In the genomic region with DNA sequence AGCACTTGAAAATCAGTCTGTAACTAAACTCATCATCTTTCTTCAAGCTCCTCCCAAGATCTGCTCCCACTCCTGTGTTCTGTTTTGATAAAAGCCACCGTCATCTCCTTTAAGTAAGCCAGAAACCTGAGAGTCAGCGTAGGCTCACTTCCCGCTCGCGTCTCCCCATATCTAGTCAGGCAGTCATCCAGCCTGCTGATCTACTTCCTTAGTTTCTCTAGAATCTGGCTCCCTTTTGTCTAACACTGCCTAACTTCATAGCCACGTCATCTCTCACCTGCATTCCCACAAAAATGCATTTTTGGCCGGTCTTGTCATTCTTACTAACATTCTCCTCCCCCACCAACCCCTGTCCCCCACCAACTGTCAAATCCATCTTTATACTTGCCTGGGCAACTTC, we compare ENCODE assay signal across 18 cellular contexts. TPM values are rescaled to one million over a fixed set of nuclear protein-coding genes. Genes with fewer than 3 reads are reported as not detected.
DNase-seq lines count a peak whose midpoint lies in the region; ATAC-seq and TF ChIP-seq lines count a peak whose summit lies in the region.
"Had no signal": no experiment of that assay in that cellular context is flagged by ENCODE, and none has a peak within 500 bp of the region (broad histone marks: within the 10 kb centered on the region; RNA-seq: fewer than 3 reads in every experiment).

No MANE protein-coding gene starts in this region.

- no peak overlapping the region for H4K91ac ChIP-seq in H9 (ENCODE audit: insufficient read length, low read depth, low read length)

- no peak overlapping the region for H2BK15ac ChIP-seq in H9 (ENCODE audit: low read depth, low read length)

- no peak overlapping the region for H3T11ph ChIP-seq in H9 (ENCODE audit: low read length)

- POLR2A ChIA-PET in AG04450 (lab: Yijun Ruan, JAX): no interaction called here

- no peak overlapping the region for H3K18ac ChIP-seq in H9 (ENCODE audit: insufficient read length, low read depth, low read length)

- H4K8ac ChIP-seq in H9 (replicated peaks; ENCODE audit: insufficient read length, low read depth, low read length): no peak overlapping the region

- no peaks in the 10 kb centered on the region for H3K9me3 ChIP-seq in AG04450 (ENCODE audit: control insufficient read depth, insufficient read depth, low read length)
- no peaks in the 10 kb centered on the region for H3K9me3 ChIP-seq in breast epithelium
- H3K9me3 ChIP-seq in H9 (ENCODE audit: control insufficient read depth, low read depth, low read length): no peaks in the 10 kb centered on the region
- H3K9me3 ChIP-seq: SJSA1 had no signal

- no peak overlapping the region for H3K4me2 ChIP-seq in H9 (ENCODE audit: insufficient read depth, insufficient read length, low read length)

- peaks cover 3% of the 10 kb centered on the region; the same call in 1 of the 2 replicates for H3K79me2 ChIP-seq in H9 (ENCODE audit: insufficient read depth, low read length)

- peaks cover under 1% of the 10 kb centered on the region for H3K79me1 ChIP-seq in H9 (ENCODE audit: insufficient read depth, low read depth, low read length, poor library complexity, severe bottlenecking)

- H2AK5ac ChIP-seq in H9 (ENCODE audit: insufficient read length, low read length): no peak overlapping the region

- H3K36me3 Mint-ChIP-seq in stimulated activated effector memory CD8-positive, alpha-beta T cell treated with anti-CD3 and anti-CD28 coated beads, Interleukin-12 subunit alpha, Interleukin-12 subunit beta, amount 100 ng/mL, for 72 hours: peaks cover 5% of the 10 kb centered on the region
- peaks cover 0 to under 1% (median 0%) of the 10 kb centered on the region in 3 experiments; a peak in 3 of 7 replicates for H3K36me3 Mint-ChIP-seq in H9 (ENCODE audit: insufficient read depth in 1 of 3, low read depth in 3 of 3)
- H3K36me3 Mint-ChIP-seq: stimulated activated memory B cell treated with anti-CD40 and anti-IgM and Interleukin-4, amounts not matched to agents 10 μg/mL and 1 μg/mL and 100 μg/mL, for 72 hours had no signal

- H2BK5ac ChIP-seq in H9 (ENCODE audit: insufficient read length, low read length): no peak overlapping the region

- no peak overlapping the region for H3K23ac ChIP-seq in H9 (ENCODE audit: insufficient read length, low read depth, low read length)

- H3K9ac ChIP-seq in H9 (ENCODE audit: extremely low read depth, insufficient read length, low read length): no peak overlapping the region

- no peak overlapping the region for H2AFZ ChIP-seq in H9 (ENCODE audit: low read length)

- no peak overlapping the region for H4K5ac ChIP-seq in H9 (ENCODE audit: insufficient read length, low read depth, low read length)

- ATAC-seq in stimulated activated effector memory CD8-positive, alpha-beta T cell treated with anti-CD3 and anti-CD28 coated beads, Interleukin-12 subunit alpha, Interleukin-12 subunit beta, amount 100 ng/mL, for 72 hours: no peak
- no peak for ATAC-seq in HG03439 (IDR thresholded peaks at IDR 0.05; ENCODE audit: unreplicated experiment)
- ATAC-seq: effector memory CD8-positive, alpha-beta T cell; GM12878; stimulated activated memory B cell treated with anti-CD40 and anti-IgM and Interleukin-4, amounts not matched to agents 10 μg/mL and 1 μg/mL and 100 μg/mL, for 72 hours had no signal

- H3K9me3 Mint-ChIP-seq in stimulated activated effector memory CD8-positive, alpha-beta T cell treated with anti-CD3 and anti-CD28 coated beads, Interleukin-12 subunit alpha, Interleukin-12 subunit beta, amount 100 ng/mL, for 72 hours: no peaks in the 10 kb centered on the region
- no peaks in the 10 kb centered on the region; a peak in 1 of 5 replicates for H3K9me3 Mint-ChIP-seq in H9
- H3K9me3 Mint-ChIP-seq: effector memory CD8-positive, alpha-beta T cell; stimulated activated memory B cell treated with anti-CD40 and anti-IgM and Interleukin-4, amounts not matched to agents 10 μg/mL and 1 μg/mL and 100 μg/mL, for 72 hours had no signal

- H2BK12ac ChIP-seq in H9 (ENCODE audit: insufficient read length, low read depth, low read length): no peak overlapping the region

- no peak for TF ChIP-seq POLR2A in breast epithelium (IDR thresholded peaks at IDR 0.05)

- H3K4me3 ChIP-seq in AG04450 (ENCODE audit: low read depth, low read length) (no peak overlapping the region), breast epithelium (no peak overlapping the region)
- H3K4me3 ChIP-seq: GM12878, SJSA1 had no signal

- no peaks in the 10 kb centered on the region for H3K36me3 ChIP-seq in breast epithelium

- H3K23me2 ChIP-seq in H9 (ENCODE audit: insufficient read length, low read depth, low read length, poor library complexity, severe bottlenecking): peaks cover 13% of the 10 kb centered on the region

- no peak overlapping the region for H3K56ac ChIP-seq in H9 (ENCODE audit: insufficient read length, low read depth, low read length)

- no peak overlapping the region for H3K4ac ChIP-seq in H9 (ENCODE audit: low read depth, low read length)

- H3K27me3 ChIP-seq in AG04450 (ENCODE audit: control insufficient read depth, insufficient read depth, low read length) (no peaks in the 10 kb centered on the region), breast epithelium (no peaks in the 10 kb centered on the region), H9 (ENCODE audit: insufficient read depth, low read length) (no peaks in the 10 kb centered on the region)
- H3K27me3 ChIP-seq: SJSA1 had no signal

- H4K20me1 ChIP-seq in H9 (ENCODE audit: control insufficient read depth, insufficient read depth, insufficient read length): no peaks in the 10 kb centered on the region

- CTCF ChIA-PET in AG04450 (lab: Charles Lee): interaction anchor here (0.7 to 1.8 kb wide), 2 partner anchors 13 to 15 kb away, joined by 3 to 12 read pairs; no protein-coding TSS in a partner anchor

- peaks cover 38% of the 10 kb centered on the region for H3K4me1 Mint-ChIP-seq in stimulated activated effector memory CD8-positive, alpha-beta T cell treated with anti-CD3 and anti-CD28 coated beads, Interleukin-12 subunit alpha, Interleukin-12 subunit beta, amount 100 ng/mL, for 72 hours
- H3K4me1 Mint-ChIP-seq in H9: peaks cover 53 to 54% of the 10 kb centered on the region in 2 experiments

- H3K27me3 Mint-ChIP-seq in H9 (ENCODE audit: low read depth): peaks cover 15% of the 10 kb centered on the region

- intact Hi-C loops in breast epithelium (cut with DNase I; ENCODE audit: low total_unique reads): no loop called here

- no peak overlapping the region for H3K27ac Mint-ChIP-seq in stimulated activated effector memory CD8-positive, alpha-beta T cell treated with anti-CD3 and anti-CD28 coated beads, Interleukin-12 subunit alpha, Interleukin-12 subunit beta, amount 100 ng/mL, for 72 hours
- H3K27ac Mint-ChIP-seq in H9: no peak overlapping the region
- H3K27ac Mint-ChIP-seq: effector memory CD8-positive, alpha-beta T cell; stimulated activated memory B cell treated with anti-CD40 and anti-IgM and Interleukin-4, amounts not matched to agents 10 μg/mL and 1 μg/mL and 100 μg/mL, for 72 hours had no signal

- H3K27ac ChIP-seq in AG04450 (ENCODE audit: low read depth, low read length) (peak overlapping the region; percentile 70), breast epithelium (peak overlapping the region; percentile 7 to 35), H9 (ENCODE audit: insufficient read length, low read depth, low read length) (no peak overlapping the region)
- H3K27ac ChIP-seq: SJSA1 had no signal

- TF ChIP-seq CTCF in AG04450 (IDR thresholded peaks at IDR 0.05; ENCODE audit: low read depth, low read length): no peak
- TF ChIP-seq CTCF in breast epithelium (IDR thresholded peaks at IDR 0.05): no peak
- no peak for TF ChIP-seq CTCF in GM20000 (IDR thresholded peaks at IDR 0.05; ENCODE audit: extremely low read depth, missing control alignments)
- TF ChIP-seq CTCF in H9 (conservative IDR thresholded peaks at IDR 0.05): no peak

- DNase-seq in AG04450 (ENCODE audit: low read depth, low spot score) (peak; percentile 43), HUDEP-2 (lab: John Stamatoyannopoulos, UW; ENCODE audit: unreplicated experiment in 76 of 76) (peak in 43 of 76 experiments; percentile 3 to 56 (median 21)), breast epithelium (ENCODE audit: low spot score in 2 of 2) (peak in 1 of 2 donors; percentile 26), kidney tubule cell (ENCODE audit: low spot score) (peak; percentile 61), GM20000 (ENCODE audit: low spot score) (no peak), H9 (no peak)
- DNase-seq in stimulated activated effector memory CD8-positive, alpha-beta T cell treated with anti-CD3 and anti-CD28 coated beads, Interleukin-12 subunit alpha, Interleukin-12 subunit beta, amount 100 ng/mL, for 72 hours (ENCODE audit: low spot score in 2 of 2): no peak
- DNase-seq: activated T-cell treated with anti-CD3 and anti-CD28 coated beads, Interleukin-2, amount 50 U/mL, for 48 hours; amygdala; effector memory CD8-positive, alpha-beta T cell; GOT3; mesendoderm; NCI-H1092 treated with DMSO at 0.1 percent for 48 hours; NCI-H774 had no signal

- H3K4me1 ChIP-seq in breast epithelium: peaks cover 0 to 5% of the 10 kb centered on the region in 2 donors
- peaks cover 8% of the 10 kb centered on the region; the same call in 1 of the 2 replicates for H3K4me1 ChIP-seq in H9 (ENCODE audit: insufficient read depth, low read length)

- no peak overlapping the region for H3K4me3 Mint-ChIP-seq in stimulated activated effector memory CD8-positive, alpha-beta T cell treated with anti-CD3 and anti-CD28 coated beads, Interleukin-12 subunit alpha, Interleukin-12 subunit beta, amount 100 ng/mL, for 72 hours
- no peak overlapping the region for H3K4me3 Mint-ChIP-seq in H9
- H3K4me3 Mint-ChIP-seq: effector memory CD8-positive, alpha-beta T cell; stimulated activated memory B cell treated with anti-CD40 and anti-IgM and Interleukin-4, amounts not matched to agents 10 μg/mL and 1 μg/mL and 100 μg/mL, for 72 hours had no signal

- H2BK20ac ChIP-seq in H9 (ENCODE audit: low read depth, low read length, poor library complexity, severe bottlenecking): no peak overlapping the region

- WGBS in H9 (ENCODE audit: extremely low coverage, insufficient read length, low lambda C conversion rate): no CpG with 5 or more reads among the region's 7 CpGs

- no peak overlapping the region for H3K14ac ChIP-seq in H9 (ENCODE audit: insufficient read depth, low read length)

- H2BK120ac ChIP-seq in H9 (ENCODE audit: low read depth, low read length, poor library complexity, severe bottlenecking): no peak overlapping the region

RNA-seq across cellular contexts. Expression of a gene that starts 3.0 kb away (rescaled TPM):
- 43.3 and 50.0 TPM in 2 replicates for polyA plus RNA-seq in AG04450 (2011; rRNA removed)
- 43.0 and 43.7 TPM in 2 replicates for polyA minus RNA-seq in AG04450 (2011; rRNA and poly(A)+ RNA removed)
- total RNA-seq in breast epithelium (100 to 1,000 TPM in 2 of 3 donors, 10 to 100 TPM in 1; 85.2 to 125 (median 108) TPM), H9 (2021) (130 and 133 TPM in 2 replicates)

Comparison
In these comparisons a context has a peak if more than half of its experiments do, and no peak if none do; other contexts are left out.
1. DNase-seq: peak in AG04450 (single experiment), HUDEP-2 (43 of 76) and kidney tubule cell (single experiment); none in GM20000 (single experiment), stimulated activated effector memory CD8-positive, alpha-beta T cell treated with anti-CD3 and anti-CD28 coated beads, Interleukin-12 subunit alpha, Interleukin-12 subunit beta, amount 100 ng/mL, for 72 hours (0 of 2) and H9 (single experiment).